ENCODE assay signal across 15 cellular contexts in the genomic region with DNA sequence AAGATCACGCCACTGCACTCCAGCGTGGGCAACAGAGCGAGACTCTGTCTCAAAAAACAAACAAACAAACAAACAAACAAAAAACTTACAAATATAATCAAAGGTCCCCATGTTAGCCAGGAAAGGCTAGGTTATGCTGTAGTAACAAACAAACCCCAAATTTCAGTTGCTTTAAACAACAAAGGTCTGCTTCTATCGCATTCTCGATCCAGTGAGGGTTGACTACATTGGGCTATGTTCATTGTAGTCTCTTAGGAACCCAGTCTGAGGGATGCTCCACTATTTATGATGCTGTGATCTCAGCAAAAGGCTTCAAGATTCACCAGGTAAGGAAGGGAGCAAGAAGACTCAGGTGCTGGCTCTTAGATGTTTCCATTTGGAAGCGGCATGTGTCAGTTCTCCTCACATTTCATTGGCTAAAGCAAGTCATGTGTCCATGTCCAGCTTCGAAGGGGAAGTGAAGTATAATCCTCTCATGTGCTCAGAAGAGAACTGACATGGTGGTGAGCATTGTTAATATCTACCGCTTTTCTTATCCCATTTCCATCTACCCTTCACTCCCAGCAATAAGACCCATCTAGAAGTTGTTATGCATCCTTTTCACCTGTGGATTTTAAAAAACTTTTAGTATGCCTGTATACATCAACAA.
"Had no signal": no experiment of that assay in that cellular context is flagged by ENCODE, and none has a peak within 500 bp of the region (broad histone marks: within the 10 kb centered on the region; RNA-seq: fewer than 3 reads in every experiment).

No MANE protein-coding gene starts in this region.

- H3K36me3 ChIP-seq: pancreas, tibial artery, upper lobe of left lung, uterus had no signal

- DNase-seq: effector CD4-positive, alpha-beta T cell; erythroblast; foreskin keratinocyte; kidney glomerular epithelial cell; mesendoderm; naive B cell; occipital lobe; right cardiac atrium; stimulated activated CD4-positive, alpha-beta T cell treated with anti-CD3 and anti-CD28 coated beads, Interleukin-2, amount 100 ng/mL, for 48 hours; stimulated activated naive CD8-positive, alpha-beta T cell treated with anti-CD3 and anti-CD28 coated beads, Interleukin-15, Interleukin-2, amounts not matched to agents 100 U/mL and 50 U/mL, for 24 hours; upper lobe of left lung; uterus had no signal

- H3K9me3 ChIP-seq: pancreas, tibial artery had no signal

- H3K4me3 ChIP-seq: pancreas, smooth muscle cell, tibial artery, upper lobe of left lung, uterus had no signal

- H3K27ac ChIP-seq: foreskin keratinocyte, pancreas, tibial artery, upper lobe of left lung, uterus had no signal

- H3K4me1 ChIP-seq: foreskin keratinocyte, pancreas, tibial artery, upper lobe of left lung, uterus had no signal

- H3K4me2 ChIP-seq: smooth muscle cell had no signal

- H3K27me3 ChIP-seq: pancreas, upper lobe of left lung, uterus had no signal

- ATAC-seq: foreskin keratinocyte; pancreas; right cardiac atrium; stimulated activated naive CD8-positive, alpha-beta T cell treated with anti-CD3 and anti-CD28 coated beads, Interleukin-15, Interleukin-2, amounts not matched to agents 100 U/mL and 50 U/mL, for 24 hours had no signal
